Comparison of ENCODE assay signal across 8 cellular contexts in genomic region chr6:26204332-26205160, GRCh38.
DNase-seq lines count a peak whose midpoint lies in the region; ATAC-seq and TF ChIP-seq lines count a peak whose summit lies in the region.

No MANE protein-coding gene starts in this region.

- no peaks in the 10 kb centered on the region for H3K9me2 ChIP-seq in neural cell (ENCODE audit: insufficient read depth, low read length)

- no peaks in the 10 kb centered on the region for H3K27me3 ChIP-seq in DND-41 (ENCODE audit: insufficient read depth, low read length, poor library complexity)
- no peaks in the 10 kb centered on the region for H3K27me3 ChIP-seq in neural cell (ENCODE audit: insufficient read depth, low read depth, low read length)
- H3K27me3 ChIP-seq in subcutaneous abdominal adipose tissue (ENCODE audit: control insufficient read depth in 5 of 5, insufficient read depth in 4 of 5, low read length in 5 of 5): peaks cover 0 to 21% (median 7%) of the 10 kb centered on the region in 5 donors

- H3K36me3 ChIP-seq in DND-41 (ENCODE audit: insufficient read depth, low read length) (no peaks in the 10 kb centered on the region; the same call in 1 of the 2 replicates), neural cell (ENCODE audit: insufficient read depth, low read length) (no peaks in the 10 kb centered on the region), subcutaneous abdominal adipose tissue (ENCODE audit: control insufficient read depth in 5 of 5, insufficient read depth in 5 of 5, low read length in 5 of 5) (no peaks in the 10 kb centered on the region)

- H3K27ac ChIP-seq in DND-41 (ENCODE audit: low read length): peak overlapping the region; percentile 100
- peak overlapping the region; percentile 97 for H3K27ac ChIP-seq in neural cell (ENCODE audit: low read length)
- H3K27ac ChIP-seq in subcutaneous abdominal adipose tissue (ENCODE audit: low read depth, low read length): peak overlapping the region; percentile 63

- peak overlapping the region; percentile 66 for H3K4me2 ChIP-seq in DND-41 (ENCODE audit: insufficient read depth, low read length)
- H3K4me2 ChIP-seq in neural cell (ENCODE audit: low read length): peak overlapping the region; percentile 22

- peaks cover 63% of the 10 kb centered on the region for H3K4me1 ChIP-seq in DND-41 (ENCODE audit: insufficient read depth, low read length)
- H3K4me1 ChIP-seq in subcutaneous abdominal adipose tissue (ENCODE audit: control insufficient read depth in 5 of 5, insufficient read depth in 5 of 5, low read length in 5 of 5): peaks cover 0 to 31% (median 27%) of the 10 kb centered on the region in 5 donors

- peak; percentile 38 for TF ChIP-seq RAD21 in neural cell (conservative IDR thresholded peaks at IDR 0.05)

- peaks cover 2% of the 10 kb centered on the region; the same call in 1 of the 2 replicates for H4K20me1 ChIP-seq in DND-41 (ENCODE audit: insufficient read depth, low read length)
- H4K20me1 ChIP-seq in neural cell (ENCODE audit: insufficient read depth): no peaks in the 10 kb centered on the region

- H3F3A ChIP-seq in neural cell (ENCODE audit: insufficient read depth, low read length, poor library complexity, severe bottlenecking): peaks cover 8% of the 10 kb centered on the region

- H3K79me2 ChIP-seq in DND-41 (ENCODE audit: insufficient read depth, low read length) (peaks cover 38% of the 10 kb centered on the region), neural cell (replicated peaks; ENCODE audit: insufficient read depth, low read length) (peaks cover 33% of the 10 kb centered on the region)

- peak; percentile 96 for DNase-seq in DND-41
- DNase-seq in RKO (ENCODE audit: low spot score): peak; percentile 99
- DNase-seq in activated T-helper 9 cell treated with anti-CD3 and anti-CD28 coated beads, Interleukin-2, amount 50 U/mL, for 16 hours (ENCODE audit: low read depth): peak; percentile 63
- peak; percentile 99 for DNase-seq in fibroblast of villous mesenchyme (ENCODE audit: low read depth)

- H2AFZ ChIP-seq in DND-41 (ENCODE audit: low read depth, low read length) (no peak overlapping the region), neural cell (ENCODE audit: low read depth, low read length) (peak overlapping the region; percentile 30)

- no peaks in the 10 kb centered on the region for H3K9me3 ChIP-seq in DND-41 (ENCODE audit: insufficient read depth, low read length, severe bottlenecking)
- no peaks in the 10 kb centered on the region for H3K9me3 ChIP-seq in neural cell (ENCODE audit: low read length)
- H3K9me3 ChIP-seq in subcutaneous abdominal adipose tissue (ENCODE audit: control insufficient read depth in 5 of 5, low read length in 5 of 5): peaks cover 0 to 6% (median 0%) of the 10 kb centered on the region in 5 donors

- H3K4me3 ChIP-seq in DND-41 (ENCODE audit: low read depth in 1 of 2, low read length in 2 of 2): peak overlapping the region; percentile 46 to 68; a peak in 3 of 4 replicates
- peak overlapping the region; percentile 91 for H3K4me3 ChIP-seq in fibroblast of villous mesenchyme (ENCODE audit: low read depth, low read length)
- peak overlapping the region; percentile 76 for H3K4me3 ChIP-seq in neural cell (ENCODE audit: low read length)
- H3K4me3 ChIP-seq in subcutaneous abdominal adipose tissue (ENCODE audit: low read depth in 1 of 5, low read length in 5 of 5): peak overlapping the region; percentile 64 to 99 (median 85)

- peak; percentile 52 for TF ChIP-seq CTCF in DND-41 (IDR thresholded peaks at IDR 0.05; ENCODE audit: borderline replicate concordance, extremely low read depth, low read length, poor library complexity, severe bottlenecking)
- TF ChIP-seq CTCF in LNCAP (IDR thresholded peaks at IDR 0.05): 0 out of 2 replicates have a peak, but pooled peaks have one; percentile 32
- peak; percentile 44 for TF ChIP-seq CTCF in fibroblast of villous mesenchyme (IDR thresholded peaks at IDR 0.05; ENCODE audit: insufficient read depth, low read depth, low read length)
- peak; percentile 78 for TF ChIP-seq CTCF in neural cell (IDR thresholded peaks at IDR 0.05; ENCODE audit: poor library complexity, severe bottlenecking)

- ATAC-seq in DND-41 (ENCODE audit: insufficient read depth, low read depth): peak; percentile 59
- ATAC-seq in GM21825 (IDR thresholded peaks at IDR 0.05; ENCODE audit: unreplicated experiment): peak; percentile 48

- peak; percentile 80 for TF ChIP-seq EP300 in neural cell (conservative IDR thresholded peaks at IDR 0.05; ENCODE audit: poor library complexity, severe bottlenecking)

- peak overlapping the region; percentile 84 for H3K9ac ChIP-seq in DND-41 (ENCODE audit: low read depth, low read length)
- peak overlapping the region; percentile 98 for H3K9ac ChIP-seq in neural cell (ENCODE audit: low read length)
- H3K9ac ChIP-seq in subcutaneous abdominal adipose tissue (ENCODE audit: low read length in 5 of 5): peak overlapping the region; percentile 49 to 83 (median 67)

TF ChIP-seq in neural cell, 6 proteins besides CTCF, POLR2A, EP300 and RAD21:
- peak; percentile 54 for TF ChIP-seq SMC3 (conservative IDR thresholded peaks at IDR 0.05; ENCODE audit: poor library complexity)
- peak; percentile 93 for TF ChIP-seq REST (IDR thresholded peaks at IDR 0.05; ENCODE audit: borderline replicate concordance)
- TF ChIP-seq TAF1 (IDR thresholded peaks at IDR 0.05; ENCODE audit: low read depth): peak; percentile 91
- TF ChIP-seq POLR2AphosphoS5 (IDR thresholded peaks at IDR 0.05): peak; percentile 100
- peak; percentile 78 for TF ChIP-seq MXI1 (conservative IDR thresholded peaks at IDR 0.05; ENCODE audit: poor library complexity, severe bottlenecking)
- no peak for TF ChIP-seq EZH2 (IDR thresholded peaks at IDR 0.05; ENCODE audit: borderline replicate concordance, insufficient read depth, low read length, poor library complexity, severe bottlenecking)

Comparison
In these comparisons a context has a peak if more than half of its experiments do, and no peak if none do; other contexts are left out.
1. Peak in every context shown above with its lines: DNase-seq, ATAC-seq, H3K4me3 ChIP-seq and H3K27ac ChIP-seq.